ENCODE assay signal across 3 cellular contexts in the genomic region with DNA sequence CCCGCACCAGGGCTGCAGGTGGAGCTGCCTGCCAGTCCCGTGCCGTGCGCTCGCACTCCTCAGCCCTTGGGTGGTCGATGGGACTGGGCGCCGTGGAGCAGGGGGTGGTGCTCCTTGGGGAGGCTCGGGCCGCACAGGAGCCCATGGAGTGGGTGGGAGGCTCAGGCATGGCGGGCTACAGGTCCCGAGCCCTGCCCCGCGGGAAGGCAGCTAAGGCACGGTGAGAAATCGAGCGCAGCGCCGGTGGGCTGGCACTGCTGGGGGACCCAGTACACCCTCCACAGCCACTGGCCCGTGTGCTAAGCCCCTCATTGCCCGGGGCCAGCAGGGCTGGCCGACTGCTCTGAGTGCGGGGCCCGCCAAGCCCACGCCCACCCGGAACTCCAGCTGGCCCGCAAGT. TPM values are rescaled to one million over a fixed set of nuclear protein-coding genes. Genes with fewer than 3 reads are reported as not detected.
"Had no signal": no experiment of that assay in that cellular context is flagged by ENCODE, and none has a peak within 500 bp of the region (broad histone marks: within the 10 kb centered on the region; RNA-seq: fewer than 3 reads in every experiment).

No MANE protein-coding gene starts in this region.

RNA-seq across cellular contexts. Expression of gene DCC, which starts 26.9 kb away (rescaled TPM):
- total RNA-seq: LHCN-M2, M059J, MCF 10A had no signal
